ENCODE assay signal across 8 cellular contexts in genomic region chr9:98117984-98118639, GRCh38. TPM values are rescaled to one million over a fixed set of nuclear protein-coding genes. Genes with fewer than 3 reads are reported as not detected.
A peak's percentile ranks its signal among the peaks of the same experiment; 100 is the strongest.
DNase-seq lines count a peak whose midpoint lies in the region; ATAC-seq and TF ChIP-seq lines count a peak whose summit lies in the region.

No MANE protein-coding gene starts in this region.

- H3K27ac ChIP-seq in iPS DF 6.9 (ENCODE audit: low read length) = no peak overlapping the region

- no CpG with 5 or more reads among the region's 5 CpGs for WGBS in iPS DF 6.9 (ENCODE audit: insufficient coverage, insufficient read length)

- peaks cover 19 to 22% of the 10 kb centered on the region in 2 donors for H3K36me3 Mint-ChIP-seq in activated naive CD4-positive, alpha-beta T cell treated with anti-CD3 and anti-CD28 coated beads, Interleukin-2, amount 50 U/mL, for 72 hours

- no peaks in the 10 kb centered on the region for H3K27me3 ChIP-seq in BE2C
- H3K27me3 ChIP-seq in iPS DF 6.9 (ENCODE audit: control insufficient read depth, insufficient read depth, low read length) = no peaks in the 10 kb centered on the region

- H3K36me3 ChIP-seq in BE2C = no peaks in the 10 kb centered on the region
- no peaks in the 10 kb centered on the region for H3K36me3 ChIP-seq in iPS DF 6.9 (ENCODE audit: control insufficient read depth, insufficient read depth, low read length)

- ATAC-seq in GM19043 (IDR thresholded peaks at IDR 0.05; ENCODE audit: low read depth, unreplicated experiment) (peak; percentile 47), HG03342 (IDR thresholded peaks at IDR 0.05; ENCODE audit: unreplicated experiment) (peak; percentile 41)
- ATAC-seq in activated naive CD4-positive, alpha-beta T cell treated with anti-CD3 and anti-CD28 coated beads, Interleukin-2, amount 50 U/mL, for 72 hours = peak; percentile 61 to 75

- peak overlapping the region; percentile 82 to 91 for H3K27ac Mint-ChIP-seq in activated naive CD4-positive, alpha-beta T cell treated with anti-CD3 and anti-CD28 coated beads, Interleukin-2, amount 50 U/mL, for 72 hours

- H3K4me3 ChIP-seq in BE2C (ENCODE audit: low read depth, low read length) (peak overlapping the region; percentile 70), iPS DF 6.9 (ENCODE audit: low read length) (peak overlapping the region; percentile 48; the same call in 1 of the 2 replicates)

- DNase-seq in BE2C (peak; percentile 61), SHP77 (lab: John Stamatoyannopoulos, UW) (peak; percentile 26 to 36), iPS DF 6.9 (ENCODE audit: low read depth, low spot score) (no peak), NCI-H345 treated with DMSO at 0.1 percent for 48 hours (lab: John Stamatoyannopoulos, UW; ENCODE audit: unreplicated experiment) (no peak)
- DNase-seq in activated naive CD4-positive, alpha-beta T cell treated with anti-CD3 and anti-CD28 coated beads, Interleukin-2, amount 50 U/mL, for 72 hours (ENCODE audit: low spot score in 2 of 2) = peak in 1 of 2 donors; percentile 35
- peak; percentile 6 to 15 for DNase-seq in stimulated activated CD4-positive, alpha-beta T cell treated with anti-CD3 and anti-CD28 coated beads, Interleukin-12 subunit alpha, Interleukin-12 subunit beta, amount 100 ng/mL, for 24 hours (ENCODE audit: low read depth in 2 of 2)

- H3K4me1 ChIP-seq in BE2C (peaks cover 11% of the 10 kb centered on the region), iPS DF 6.9 (ENCODE audit: control insufficient read depth, insufficient read depth, low read length) (0 out of 2 replicates have a peak, but pooled peaks cover 1% of the 10 kb centered on the region)

- H3K9me3 ChIP-seq in BE2C (no peaks in the 10 kb centered on the region), iPS DF 6.9 (ENCODE audit: control insufficient read depth, insufficient read depth, low read length) (no peaks in the 10 kb centered on the region)

- TF ChIP-seq CTCF in BE2C (IDR thresholded peaks at IDR 0.05; ENCODE audit: low read depth, low read length) = peak; percentile 78

- H3K9me3 Mint-ChIP-seq in activated naive CD4-positive, alpha-beta T cell treated with anti-CD3 and anti-CD28 coated beads, Interleukin-2, amount 50 U/mL, for 72 hours = no peaks in the 10 kb centered on the region

RNA-seq across cellular contexts. Expression of gene TRIM14, which starts 0.9 kb away (rescaled TPM):
- 39.1 TPM for polyA plus RNA-seq in BE2C (2012; ENCODE audit: insufficient read depth, insufficient read length, low read depth)
- 10 to 100 TPM; 37.3 to 59.3 TPM for total RNA-seq in activated naive CD4-positive, alpha-beta T cell treated with anti-CD3 and anti-CD28 coated beads, Interleukin-2, amount 50 U/mL, for 72 hours

Comparison
In these comparisons a context has a peak if more than half of its experiments do, and no peak if none do; other contexts are left out.
1. DNase-seq: peak in BE2C (single experiment), SHP77 (2 of 2) and stimulated activated CD4-positive, alpha-beta T cell treated with anti-CD3 and anti-CD28 coated beads, Interleukin-12 subunit alpha, Interleukin-12 subunit beta, amount 100 ng/mL, for 24 hours (2 of 2); none in iPS DF 6.9 (single experiment) and NCI-H345 treated with DMSO at 0.1 percent for 48 hours (single experiment).
2. Peak in every context shown above with its lines, with median percentiles within 50 percentile points of each other: ATAC-seq.